Comparison of ENCODE assay signal across 8 cellular contexts in genomic region chr7:252216-252965, GRCh38. TPM values are rescaled to one million over a fixed set of nuclear protein-coding genes. Genes with fewer than 3 reads are reported as not detected.
"Had no signal": no experiment of that assay in that cellular context is flagged by ENCODE, and none has a peak within 500 bp of the region (broad histone marks: within the 10 kb centered on the region; RNA-seq: fewer than 3 reads in every experiment).

No MANE protein-coding gene starts in this region.

- ATAC-seq: GM23338 had no signal

- DNase-seq: H9, HCEC 1CT had no signal

- FAIRE-seq: H1, H54, HTR-8/SVneo had no signal

- H2AFZ ChIP-seq: GM23338 had no signal

- H3K4me2 ChIP-seq: GM23338 had no signal

- H3K4me3 ChIP-seq: GM23338 had no signal

RNA-seq across cellular contexts. Expression of gene FOXL3, which starts 37.6 kb away (rescaled TPM):
- total RNA-seq: GM23338, H1, H9, HT-29 had no signal
- polyA plus RNA-seq: GM23338, H1, IgD-negative memory B cell had no signal
